9 cellular contexts compared by ENCODE assay signal in the genomic region with DNA sequence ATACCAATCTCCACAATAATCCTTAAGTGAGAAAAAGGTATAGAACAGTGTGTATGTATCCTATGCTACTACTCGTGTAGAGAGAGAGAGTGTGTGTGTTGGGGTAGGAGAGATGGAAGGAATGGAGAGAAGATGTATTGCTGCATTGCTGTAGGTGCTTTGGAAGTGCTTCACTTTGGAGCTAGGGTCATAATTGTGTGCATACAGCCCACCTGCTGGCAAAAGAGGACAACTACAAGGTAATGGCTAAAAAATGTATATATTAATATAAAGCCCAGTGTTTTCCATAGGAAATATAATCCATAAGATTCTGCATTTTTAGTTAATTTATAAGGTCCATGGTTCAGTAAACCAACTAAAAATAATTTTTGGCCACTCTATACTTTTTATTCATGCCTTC. TPM values are rescaled to one million over a fixed set of nuclear protein-coding genes. Genes with fewer than 3 reads are reported as not detected.
A peak's percentile ranks its signal among the peaks of the same experiment; 100 is the strongest.
DNase-seq lines count a peak whose midpoint lies in the region; ATAC-seq and TF ChIP-seq lines count a peak whose summit lies in the region.
"Had no signal": no experiment of that assay in that cellular context is flagged by ENCODE, and none has a peak within 500 bp of the region (broad histone marks: within the 10 kb centered on the region; RNA-seq: fewer than 3 reads in every experiment).

No MANE protein-coding gene starts in this region.

- CTCF ChIA-PET in activated naive CD4-positive, alpha-beta T cell treated with anti-CD3 and anti-CD28 coated beads for 36 hours (lab: Charles Lee) = interaction anchor here (0.5 to 1.4 kb wide), 8 partner anchors 9 to 519 kb away, joined by 3 to 5 read pairs (median 3); no protein-coding TSS in a partner anchor

- H3K27me3 Mint-ChIP-seq in activated naive CD4-positive, alpha-beta T cell treated with anti-CD3 and anti-CD28 coated beads for 36 hours (ENCODE audit: low read depth) = no peaks in the 10 kb centered on the region
- H3K27me3 Mint-ChIP-seq in activated naive CD8-positive, alpha-beta T cell treated with anti-CD3 and anti-CD28 coated beads for 36 hours = no peaks in the 10 kb centered on the region
- no peaks in the 10 kb centered on the region for H3K27me3 Mint-ChIP-seq in osteocyte (ENCODE audit: unreplicated experiment)
- H3K27me3 Mint-ChIP-seq: activated naive CD4-positive, alpha-beta T cell treated with anti-CD3 and anti-CD28 coated beads, Interleukin-2, amount 50 U/mL, for 24 hours had no signal

- intact Hi-C loops in activated naive CD4-positive, alpha-beta T cell treated with anti-CD3 and anti-CD28 coated beads for 36 hours (cut with micrococcal nuclease) = loop anchor here (2.0 kb wide), 1 partner anchor 817 kb away; no protein-coding TSS in a partner anchor
- intact Hi-C loops in head of caudate nucleus (cut with DNase I) = no loop called here

- no peaks in the 10 kb centered on the region for H3K9me3 Mint-ChIP-seq in activated naive CD4-positive, alpha-beta T cell treated with anti-CD3 and anti-CD28 coated beads for 36 hours
- no peaks in the 10 kb centered on the region for H3K9me3 Mint-ChIP-seq in activated naive CD8-positive, alpha-beta T cell treated with anti-CD3 and anti-CD28 coated beads for 36 hours
- no peaks in the 10 kb centered on the region for H3K9me3 Mint-ChIP-seq in osteocyte (ENCODE audit: unreplicated experiment)
- H3K9me3 Mint-ChIP-seq: activated naive CD4-positive, alpha-beta T cell treated with anti-CD3 and anti-CD28 coated beads, Interleukin-2, amount 50 U/mL, for 24 hours had no signal

- H3K27ac Mint-ChIP-seq in activated naive CD4-positive, alpha-beta T cell treated with anti-CD3 and anti-CD28 coated beads for 36 hours = no peak overlapping the region
- no peak overlapping the region for H3K27ac Mint-ChIP-seq in activated naive CD8-positive, alpha-beta T cell treated with anti-CD3 and anti-CD28 coated beads for 36 hours
- no peak overlapping the region for H3K27ac Mint-ChIP-seq in osteocyte (ENCODE audit: unreplicated experiment)
- H3K27ac Mint-ChIP-seq: activated naive CD4-positive, alpha-beta T cell treated with anti-CD3 and anti-CD28 coated beads, Interleukin-2, amount 50 U/mL, for 24 hours had no signal

- H3K4me3 Mint-ChIP-seq in activated naive CD4-positive, alpha-beta T cell treated with anti-CD3 and anti-CD28 coated beads for 36 hours = no peak overlapping the region
- H3K4me3 Mint-ChIP-seq in activated naive CD8-positive, alpha-beta T cell treated with anti-CD3 and anti-CD28 coated beads for 36 hours = no peak overlapping the region
- H3K4me3 Mint-ChIP-seq in osteocyte (ENCODE audit: unreplicated experiment) = no peak overlapping the region
- H3K4me3 Mint-ChIP-seq: activated naive CD4-positive, alpha-beta T cell treated with anti-CD3 and anti-CD28 coated beads, Interleukin-2, amount 50 U/mL, for 24 hours had no signal

- peaks cover 9% of the 10 kb centered on the region for H3K36me3 Mint-ChIP-seq in activated naive CD4-positive, alpha-beta T cell treated with anti-CD3 and anti-CD28 coated beads for 36 hours (ENCODE audit: low read depth)
- no peaks in the 10 kb centered on the region for H3K36me3 Mint-ChIP-seq in activated naive CD8-positive, alpha-beta T cell treated with anti-CD3 and anti-CD28 coated beads for 36 hours
- H3K36me3 Mint-ChIP-seq in osteocyte (ENCODE audit: unreplicated experiment) = peaks cover 5% of the 10 kb centered on the region
- H3K36me3 Mint-ChIP-seq: activated naive CD4-positive, alpha-beta T cell treated with anti-CD3 and anti-CD28 coated beads, Interleukin-2, amount 50 U/mL, for 24 hours had no signal

- H3K4me1 Mint-ChIP-seq in activated naive CD4-positive, alpha-beta T cell treated with anti-CD3 and anti-CD28 coated beads for 36 hours (ENCODE audit: low read depth) = no peaks in the 10 kb centered on the region
- H3K4me1 Mint-ChIP-seq in activated naive CD8-positive, alpha-beta T cell treated with anti-CD3 and anti-CD28 coated beads for 36 hours = no peaks in the 10 kb centered on the region
- no peaks in the 10 kb centered on the region for H3K4me1 Mint-ChIP-seq in osteocyte (ENCODE audit: unreplicated experiment)
- H3K4me1 Mint-ChIP-seq: activated naive CD4-positive, alpha-beta T cell treated with anti-CD3 and anti-CD28 coated beads, Interleukin-2, amount 50 U/mL, for 24 hours had no signal

- peak; percentile 33 for DNase-seq in activated naive CD4-positive, alpha-beta T cell treated with anti-CD3 and anti-CD28 coated beads for 36 hours
- DNase-seq in activated naive CD4-positive, alpha-beta T cell treated with anti-CD3 and anti-CD28 coated beads, Interleukin-2, amount 50 U/mL, for 16 hours = no peak
- DNase-seq in NCI-H1417 (lab: John Stamatoyannopoulos, UW) (peak; percentile 15 to 75 (median 17)), osteocyte (ENCODE audit: extremely low spot score, unreplicated experiment) (no peak), epidermal melanocyte (ENCODE audit: insufficient read length, low spot score) (no peak), head of caudate nucleus (no peak)
- peak; percentile 6 for DNase-seq in activated naive CD8-positive, alpha-beta T cell treated with anti-CD3 and anti-CD28 coated beads for 36 hours

- no peak for ATAC-seq in GM21515 (IDR thresholded peaks at IDR 0.05; ENCODE audit: unreplicated experiment)

- peak; percentile 60 for TF ChIP-seq CTCF in osteocyte (IDR thresholded peaks at IDR 0.05)

RNA-seq across cellular contexts. Expression of gene SERAC1, which starts 36.1 kb away (rescaled TPM):
- total RNA-seq in activated naive CD4-positive, alpha-beta T cell treated with anti-CD3 and anti-CD28 coated beads for 36 hours = 1 to 10 TPM; 3.1 to 4.8 TPM
- 1 to 10 TPM; 2.8 to 4.1 TPM for total RNA-seq in activated naive CD8-positive, alpha-beta T cell treated with anti-CD3 and anti-CD28 coated beads for 36 hours
- total RNA-seq in osteocyte = 10.3 and 10.7 TPM in 2 replicates

RNA-seq across cellular contexts. Expression of gene GTF2H5, which starts 36.2 kb away (rescaled TPM):
- 10 to 100 TPM; 28.6 to 29.4 TPM for total RNA-seq in activated naive CD4-positive, alpha-beta T cell treated with anti-CD3 and anti-CD28 coated beads for 36 hours
- total RNA-seq in activated naive CD8-positive, alpha-beta T cell treated with anti-CD3 and anti-CD28 coated beads for 36 hours = 10 to 100 TPM; 24.5 to 26.6 TPM
- total RNA-seq in osteocyte = 29.3 and 31.6 TPM in 2 replicates

Comparison
In these comparisons a context has a peak if more than half of its experiments do, and no peak if none do; other contexts are left out.
1. DNase-seq: peak in activated naive CD4-positive, alpha-beta T cell treated with anti-CD3 and anti-CD28 coated beads for 36 hours (single experiment), NCI-H1417 (3 of 3) and activated naive CD8-positive, alpha-beta T cell treated with anti-CD3 and anti-CD28 coated beads for 36 hours (single experiment); none in activated naive CD4-positive, alpha-beta T cell treated with anti-CD3 and anti-CD28 coated beads, Interleukin-2, amount 50 U/mL, for 16 hours (single experiment), osteocyte (single experiment), epidermal melanocyte (single experiment) and head of caudate nucleus (0 of 42).